1 cellular context compared by ENCODE assay signal in the genomic region with DNA sequence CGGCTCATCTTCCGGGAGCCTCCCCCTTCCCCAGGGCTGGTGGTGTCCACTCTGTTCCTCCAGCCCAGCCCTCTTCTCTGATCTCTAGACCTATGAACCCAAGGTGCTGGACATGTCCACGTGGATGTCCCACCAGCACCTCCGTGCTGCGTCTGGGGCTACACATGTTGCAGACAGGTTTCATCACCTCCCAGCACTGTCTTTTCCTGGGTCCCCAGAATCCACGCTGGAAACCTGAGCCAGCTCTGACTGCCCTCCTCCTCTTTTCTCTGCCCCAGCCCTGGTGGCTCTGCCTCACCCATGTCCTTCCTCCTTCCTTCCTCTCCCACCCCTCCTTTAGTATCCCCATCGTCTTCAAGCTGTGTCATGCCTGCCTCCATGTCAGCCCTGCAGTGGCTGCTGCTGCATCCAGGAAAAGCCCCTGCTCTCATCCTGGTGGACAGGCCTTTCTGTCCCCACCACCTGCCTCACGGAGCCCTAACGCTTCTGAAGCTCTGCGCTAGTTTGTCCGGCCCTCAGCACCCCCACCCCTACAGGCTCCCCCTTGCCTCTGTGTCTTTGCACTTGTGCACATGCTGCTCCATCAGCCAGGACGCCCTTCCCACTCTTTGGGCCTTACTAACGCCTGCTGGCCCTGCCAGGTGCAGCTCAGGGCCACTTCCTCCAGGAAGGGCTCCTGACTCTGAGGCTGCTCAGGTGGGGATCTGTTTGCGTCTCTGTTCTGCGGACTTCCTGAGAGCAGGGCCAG.
TF ChIP-seq lines count a peak whose summit lies in the region.

No MANE protein-coding gene starts in this region.

TF ChIP-seq in A549, 52 proteins besides CTCF, POLR2A, EP300 and RAD21 (continued from another document):
- no peak for TF ChIP-seq TFCP2L1 (CRISPR knock-in tag; IDR thresholded peaks at IDR 0.05)
